Comparison of ENCODE assay signal across 8 cellular contexts in genomic region chr2:95122197-95122551, GRCh38. TPM values are rescaled to one million over a fixed set of nuclear protein-coding genes. Genes with fewer than 3 reads are reported as not detected.
A peak's percentile ranks its signal among the peaks of the same experiment; 100 is the strongest.
DNase-seq lines count a peak whose midpoint lies in the region; ATAC-seq lines count a peak whose summit lies in the region.

No MANE protein-coding gene starts in this region.

- H3K36me3 ChIP-seq in ACC112 (ENCODE audit: insufficient read depth, low read length) (peaks cover 4% of the 10 kb centered on the region; the same call in 1 of the 2 replicates), HUES48 (ENCODE audit: control insufficient read depth, insufficient read depth, low read length) (peaks cover 9% of the 10 kb centered on the region; the same call in 1 of the 2 replicates)

- peaks cover 0 to 16% (median 0%) of the 10 kb centered on the region in 3 donors for H3K36me3 Mint-ChIP-seq in naive thymus-derived CD8-positive, alpha-beta T cell

- H3K4me3 ChIP-seq in ACC112 (ENCODE audit: low read depth, low read length) (peak overlapping the region; percentile 100), HUES48 (ENCODE audit: low read depth, low read length) (peak overlapping the region; percentile 81)

- peaks cover 0 to 2% (median 0%) of the 10 kb centered on the region in 5 donors for H3K27me3 Mint-ChIP-seq in naive thymus-derived CD8-positive, alpha-beta T cell

- peaks cover 3% of the 10 kb centered on the region; the same call in 1 of the 2 replicates for H3K9me3 ChIP-seq in HUES48 (ENCODE audit: control insufficient read depth, insufficient read depth, low read length)

- H3K27ac ChIP-seq in ACC112 (ENCODE audit: low read depth, low read length) (no peak overlapping the region), HUES48 (ENCODE audit: low read depth, low read length) (no peak overlapping the region), cingulate gyrus (ENCODE audit: low read depth, low read length) (peak overlapping the region; percentile 96)

- peak overlapping the region; percentile 98 for H3K9ac ChIP-seq in HUES48 (ENCODE audit: low read depth, low read length)

- H3K4me1 Mint-ChIP-seq in naive thymus-derived CD8-positive, alpha-beta T cell = peaks cover 16 to 51% (median 47%) of the 10 kb centered on the region in 4 donors

- peak overlapping the region; percentile 91 to 96 (median 92) for H3K27ac Mint-ChIP-seq in naive thymus-derived CD8-positive, alpha-beta T cell

- peak; percentile 20 for ATAC-seq in GM19328 (IDR thresholded peaks at IDR 0.05; ENCODE audit: unreplicated experiment)
- ATAC-seq in naive thymus-derived CD8-positive, alpha-beta T cell = peak in 1 of 2 donors; percentile 3

- no peak for DNase-seq in naive thymus-derived CD8-positive, alpha-beta T cell
- no peak for DNase-seq in putamen (ENCODE audit: low spot score)
- no peak for DNase-seq in amygdala (lab: John Stamatoyannopoulos, UW)
- DNase-seq in islet precursor cell = no peak

- POLR2A ChIA-PET in naive thymus-derived CD8-positive, alpha-beta T cell (lab: Charles Lee) = interaction anchor here (0.6 to 10.5 kb wide), 17 partner anchors 10 to 98 kb away, joined by 3 to 106 read pairs (median 5); partner anchors contain the start of genes MAL, ZNF2 and ZNF514

- H3K4me3 Mint-ChIP-seq in naive thymus-derived CD8-positive, alpha-beta T cell = peak overlapping the region; percentile 89 to 98 (median 96)

- peaks cover 36% of the 10 kb centered on the region for H3K79me2 ChIP-seq in ACC112 (ENCODE audit: control insufficient read depth, insufficient read depth, low read length, unreplicated experiment)

- peaks cover 0 to 1% (median 0%) of the 10 kb centered on the region in 9 donors for H3K9me3 Mint-ChIP-seq in naive thymus-derived CD8-positive, alpha-beta T cell

- H3K4me1 ChIP-seq in ACC112 (ENCODE audit: control insufficient read depth, insufficient read depth, low read length, unreplicated experiment) = peaks cover 6% of the 10 kb centered on the region
- H3K4me1 ChIP-seq in HUES48 (ENCODE audit: control insufficient read depth, insufficient read depth, low read length) = peaks cover 8% of the 10 kb centered on the region

- H3K27me3 ChIP-seq in ACC112 (ENCODE audit: insufficient read depth, low read length) (no peaks in the 10 kb centered on the region), HUES48 (ENCODE audit: control insufficient read depth, insufficient read depth, low read length) (no peaks in the 10 kb centered on the region)

- H2AFZ ChIP-seq in ACC112 (ENCODE audit: low read length, unreplicated experiment) = peak overlapping the region; percentile 35

RNA-seq across cellular contexts. Expression of gene MRPS5, which starts 0.6 kb away (rescaled TPM):
- 10 to 100 TPM; 59.0 to 66.0 TPM for total RNA-seq in naive thymus-derived CD8-positive, alpha-beta T cell
- polyA plus RNA-seq in naive thymus-derived CD8-positive, alpha-beta T cell = 10 to 100 TPM; 37.2 to 54.6 (median 43.0) TPM

RNA-seq across cellular contexts. Expression of gene ZNF514, which starts 37.5 kb away (rescaled TPM):
- 10 to 100 TPM; 42.3 to 43.9 TPM for total RNA-seq in naive thymus-derived CD8-positive, alpha-beta T cell
- polyA plus RNA-seq in naive thymus-derived CD8-positive, alpha-beta T cell = 10 to 100 TPM; 10.0 to 11.2 (median 10.3) TPM

RNA-seq across cellular contexts. Expression of gene ZNF2, which starts 43.4 kb away (rescaled TPM):
- total RNA-seq in naive thymus-derived CD8-positive, alpha-beta T cell = 1 to 10 TPM; 4.0 to 4.7 TPM
- 1 to 10 TPM; 2.5 to 4.2 (median 3.6) TPM for polyA plus RNA-seq in naive thymus-derived CD8-positive, alpha-beta T cell
